11 cellular contexts compared by ENCODE assay signal in genomic region chr1:21322681-21323016, GRCh38. TPM values are rescaled to one million over a fixed set of nuclear protein-coding genes. Genes with fewer than 3 reads are reported as not detected.
DNase-seq lines count a peak whose midpoint lies in the region; ATAC-seq and TF ChIP-seq lines count a peak whose summit lies in the region.
"Had no signal": no experiment of that assay in that cellular context is flagged by ENCODE, and none has a peak within 500 bp of the region (broad histone marks: within the 10 kb centered on the region; RNA-seq: fewer than 3 reads in every experiment).

No MANE protein-coding gene starts in this region.

- no peaks in the 10 kb centered on the region for H3K36me3 ChIP-seq in esophagus muscularis mucosa
- no peaks in the 10 kb centered on the region for H3K36me3 ChIP-seq in psoas muscle (ENCODE audit: insufficient read depth in 1 of 2, low read depth in 1 of 2)

- H3K9me3 Mint-ChIP-seq in Calu3 (ENCODE audit: low read depth, unreplicated experiment) = no peaks in the 10 kb centered on the region

- BruUV-seq in Calu3 (replicated peaks; lab: Mats Ljungman, UMichigan) = no TSS peak

- no peaks in the 10 kb centered on the region for H3K27me3 Mint-ChIP-seq in Calu3 (ENCODE audit: unreplicated experiment)

- no peak for TF ChIP-seq CTCF in Calu3 (IDR thresholded peaks at IDR 0.05; ENCODE audit: unreplicated experiment)
- TF ChIP-seq CTCF in RWPE1 (conservative IDR thresholded peaks at IDR 0.05; ENCODE audit: low read depth) = no peak
- no peak for TF ChIP-seq CTCF in esophagus muscularis mucosa (IDR thresholded peaks at IDR 0.05)
- no peak for TF ChIP-seq CTCF in psoas muscle (IDR thresholded peaks at IDR 0.05)

- H3K9me3 ChIP-seq in esophagus muscularis mucosa = no peaks in the 10 kb centered on the region
- no peaks in the 10 kb centered on the region for H3K9me3 ChIP-seq in psoas muscle

- H3K27ac ChIP-seq in RWPE1 = peak overlapping the region; percentile 98
- H3K27ac ChIP-seq in esophagus muscularis mucosa (replicated peaks in 1 of 4) = peak overlapping the region; percentile 83 to 88 (median 85)
- peak overlapping the region; percentile 53 for H3K27ac ChIP-seq in psoas muscle

- H3K4me3 ChIP-seq in esophagus muscularis mucosa (no peak overlapping the region), psoas muscle (no peak overlapping the region)

- no peak for DNase-seq in Calu3
- DNase-seq in RWPE1 (ENCODE audit: low spot score) = no peak
- no peak for DNase-seq in esophagus muscularis mucosa (ENCODE audit: extremely low spot score)
- DNase-seq in psoas muscle = no peak
- no peak for DNase-seq in stimulated activated CD4-positive, alpha-beta T cell treated with anti-CD3 and anti-CD28 coated beads, Interleukin-4, amount 100 ng/mL, for 1 hour
- DNase-seq in stimulated activated CD4-positive, alpha-beta T cell treated with anti-CD3 and anti-CD28 coated beads, Interleukin-4, amount 100 ng/mL, for 4 hours = no peak
- DNase-seq: NCI-H1694 treated with DMSO at 0.1 percent for 48 hours, occipital lobe had no signal

- intact Hi-C loops in Calu3 (cut with micrococcal nuclease; ENCODE audit: unreplicated experiment) = no loop called here
- intact Hi-C loops in esophagus muscularis mucosa (cut with DNase I) = no loop called here
- intact Hi-C loops in psoas muscle (cut with DNase I) = no loop called here

- H3K4me1 Mint-ChIP-seq in Calu3 (ENCODE audit: low read depth, unreplicated experiment) = peaks cover 44% of the 10 kb centered on the region

- no peak for TF ChIP-seq EP300 in esophagus muscularis mucosa (IDR thresholded peaks at IDR 0.05)

- peak overlapping the region; percentile 74 for H3K27ac Mint-ChIP-seq in Calu3 (ENCODE audit: unreplicated experiment)

- H3K36me3 Mint-ChIP-seq in Calu3 (ENCODE audit: insufficient read depth, unreplicated experiment) = peaks cover 5% of the 10 kb centered on the region

- H3K27me3 ChIP-seq in esophagus muscularis mucosa = no peaks in the 10 kb centered on the region
- H3K27me3 ChIP-seq in psoas muscle (ENCODE audit: insufficient read depth in 3 of 3, low read length in 2 of 3) = peaks cover 0 to 3% (median 0%) of the 10 kb centered on the region in 3 donors

- CTCF ChIA-PET in Calu3 (lab: Charles Lee) (no interaction called here), RWPE1 (lab: Yijun Ruan, JAX) (interaction anchor here (0.6 kb wide), 1 partner anchor 27 kb away, joined by 3 read pairs; no protein-coding TSS in a partner anchor)

- WGBS in esophagus muscularis mucosa = 49% methylated on average over 6 of the region's 6 CpGs
- WGBS in psoas muscle, 3 donors = 51 to 70% (median 65%) methylated on average over 6 of the region's 6 CpGs

- H3K4me3 Mint-ChIP-seq in Calu3 (ENCODE audit: low read depth, unreplicated experiment) = no peak overlapping the region

- POLR2A ChIA-PET in RWPE1 (lab: Yijun Ruan, JAX; ENCODE audit: low non-redundant PET) = no interaction called here

- TF ChIP-seq POLR2A in esophagus muscularis mucosa (IDR thresholded peaks at IDR 0.05; ENCODE audit: low read depth) = no peak

- H3K4me1 ChIP-seq in esophagus muscularis mucosa = peaks cover 94 to 100% (median 100%) of the 10 kb centered on the region in 4 donors
- H3K4me1 ChIP-seq in psoas muscle = peaks cover 30% of the 10 kb centered on the region

- no peak for ATAC-seq in psoas muscle
- no peak for ATAC-seq in GM18858 (IDR thresholded peaks at IDR 0.05; ENCODE audit: unreplicated experiment)
- no peak for ATAC-seq in HG02885 (IDR thresholded peaks at IDR 0.05; ENCODE audit: poor library complexity, unreplicated experiment)
- ATAC-seq: activated CD4-positive, CD25-positive, alpha-beta regulatory T cell treated with anti-CD3 and anti-CD28 coated beads, Interleukin-2, amount 50 U/mL, for 24 hours had no signal

RNA-seq across cellular contexts. Expression of gene ECE1, which starts 32.4 kb away (rescaled TPM):
- 83.0 and 101 TPM in 2 replicates for total RNA-seq in Calu3 (2022)
- 100 to 1,000 TPM in 1 of 4 donors, 10 to 100 TPM in 3; 53.6 to 101 (median 80.7) TPM for total RNA-seq in esophagus muscularis mucosa
- 10 to 100 TPM; 12.3 to 24.9 (median 19.0) TPM for total RNA-seq in psoas muscle
- polyA plus RNA-seq in psoas muscle = 10 to 100 TPM; 12.2 to 14.6 (median 13.2) TPM
